ENCODE assay signal across 8 cellular contexts in the genomic region with DNA sequence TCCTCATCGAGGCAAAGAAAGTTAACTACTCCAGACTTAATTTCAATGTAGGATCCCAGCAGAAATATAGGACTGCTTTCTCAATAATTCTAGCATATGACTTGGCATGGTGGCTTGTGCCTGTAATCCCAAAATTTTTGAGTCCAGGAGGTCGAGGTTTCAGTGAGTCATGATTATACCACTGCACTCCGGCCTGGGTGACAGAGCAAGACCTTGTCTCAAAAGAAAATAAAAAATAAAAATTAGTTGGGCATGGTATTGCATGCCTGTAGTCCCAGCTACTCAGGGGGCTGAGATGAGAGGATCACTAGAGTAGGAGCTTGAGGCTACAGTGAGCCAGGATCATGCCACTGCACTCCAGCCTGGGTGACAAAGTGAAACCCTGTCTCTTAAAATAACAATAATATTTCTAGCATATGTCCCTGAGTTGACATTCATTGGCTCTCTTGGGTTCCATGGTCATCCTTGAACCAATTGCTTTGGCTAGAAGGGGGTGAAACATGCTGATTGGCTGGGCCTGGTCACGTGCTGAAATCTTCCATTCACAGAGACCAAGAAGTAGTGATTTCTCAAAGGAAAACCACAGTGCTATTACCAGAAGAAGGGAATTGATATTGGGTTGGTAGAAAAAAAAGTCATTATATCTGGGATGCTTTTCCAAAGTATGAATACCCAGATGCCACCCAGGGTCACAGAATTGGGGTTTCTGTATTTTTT.
"Had no signal": no experiment of that assay in that cellular context is flagged by ENCODE, and none has a peak within 500 bp of the region (broad histone marks: within the 10 kb centered on the region; RNA-seq: fewer than 3 reads in every experiment).

No MANE protein-coding gene starts in this region.

- DNase-seq: activated naive CD4-positive, alpha-beta T cell treated with anti-CD3 and anti-CD28 coated beads, Interleukin-2, amount 10 ng/mL, durations not matched to agents 7 days and 5 days; hippocampal formation; left lung; naive B cell; ovary; trophoblast cell had no signal

- H3K36me3 ChIP-seq: left lung, ovary had no signal

- H3K4me1 ChIP-seq: left lung had no signal

- ATAC-seq: activated CD4-positive, CD25-positive, alpha-beta regulatory T cell treated with anti-CD3 and anti-CD28 coated beads, Interleukin-2, amount 50 U/mL, for 24 hours; left lung; stimulated activated effector memory CD8-positive, alpha-beta T cell treated with anti-CD3 and anti-CD28 coated beads, Interleukin-12 subunit alpha, Interleukin-12 subunit beta, amount 100 ng/mL, for 72 hours had no signal

- H3K27ac ChIP-seq: left lung, ovary had no signal

- H3K9me3 ChIP-seq: left lung, ovary had no signal

- H3K4me3 ChIP-seq: left lung, ovary had no signal

- H3K27me3 ChIP-seq: left lung, ovary had no signal
